Comparison of ENCODE assay signal across 8 cellular contexts in genomic region chr13:31431722-31432137, GRCh38.
DNase-seq lines count a peak whose midpoint lies in the region; ATAC-seq and TF ChIP-seq lines count a peak whose summit lies in the region.

No MANE protein-coding gene starts in this region.

- H3K9me3 ChIP-seq in upper lobe of right lung (no peaks in the 10 kb centered on the region), sigmoid colon (no peaks in the 10 kb centered on the region)

- TF ChIP-seq CTCF in epithelial cell of esophagus (IDR thresholded peaks at IDR 0.05; ENCODE audit: insufficient read depth, low read depth, low read length, missing control alignments), result peak; percentile 79
- peak; percentile 90 for TF ChIP-seq CTCF in natural killer cell (IDR thresholded peaks at IDR 0.05)
- TF ChIP-seq CTCF in upper lobe of right lung (IDR thresholded peaks at IDR 0.05), result peak; percentile 89
- peak in 1 of 4 experiments; percentile 71 for TF ChIP-seq CTCF in sigmoid colon (IDR thresholded peaks at IDR 0.05)

- H3K27me3 ChIP-seq in upper lobe of right lung (no peaks in the 10 kb centered on the region), sigmoid colon (no peaks in the 10 kb centered on the region)

- no peak for TF ChIP-seq POLR2A in sigmoid colon (IDR thresholded peaks at IDR 0.05)

- intact Hi-C loops in natural killer cell (cut with micrococcal nuclease), result loop anchor here (1.0 kb wide), 1 partner anchor 311 kb away; no protein-coding TSS in a partner anchor
- intact Hi-C loops in upper lobe of right lung (cut with DNase I), result loop anchor here (10.0 kb wide), 1 partner anchor 303 kb away; the partner anchor contains the start of gene RXFP2
- intact Hi-C loops in sigmoid colon (cut with DNase I), result loop anchor here (5.0 kb wide), 1 partner anchor 311 kb away; no protein-coding TSS in a partner anchor

- ATAC-seq in GM21390 (IDR thresholded peaks at IDR 0.05; ENCODE audit: unreplicated experiment) (peak; percentile 70), natural killer cell (peak; percentile 87 to 99 (median 93)), upper lobe of right lung (peak; percentile 87)

- 27 to 33% methylated on average over 4 of the region's 4 CpGs for WGBS in sigmoid colon, 2 donors

- H3K9me3 Mint-ChIP-seq in natural killer cell, result no peaks in the 10 kb centered on the region

- H3K27ac ChIP-seq in upper lobe of right lung (no peak overlapping the region), sigmoid colon (no peak overlapping the region)

- H3K27me3 Mint-ChIP-seq in natural killer cell (ENCODE audit: low read depth in 2 of 2), result peaks cover 4 to 7% of the 10 kb centered on the region in 2 donors

- DNase-seq in COLO829 (ENCODE audit: low spot score), result peak; percentile 28
- DNase-seq in NCI-H1048 (lab: John Stamatoyannopoulos, UW), result peak; percentile 3
- peak; percentile 65 to 68 for DNase-seq in activated CD4-positive, alpha-beta T cell treated with anti-CD3 and anti-CD28 coated beads, Interleukin-2, amount 50 U/mL, for 48 hours
- DNase-seq in epithelial cell of esophagus (ENCODE audit: low read depth), result peak; percentile 53
- DNase-seq in natural killer cell, result peak; percentile 47
- no peak for DNase-seq in upper lobe of right lung
- no peak for DNase-seq in sigmoid colon

- no peak overlapping the region for H3K27ac Mint-ChIP-seq in natural killer cell

- peaks cover 0 to 7% of the 10 kb centered on the region in 2 donors for H3K4me1 Mint-ChIP-seq in natural killer cell

- no peaks in the 10 kb centered on the region for H3K36me3 Mint-ChIP-seq in natural killer cell

- no peak for TF ChIP-seq EP300 in sigmoid colon (IDR thresholded peaks at IDR 0.05)

- no peaks in the 10 kb centered on the region for H3K36me3 ChIP-seq in upper lobe of right lung
- no peaks in the 10 kb centered on the region for H3K36me3 ChIP-seq in sigmoid colon

- no peaks in the 10 kb centered on the region for H3K4me1 ChIP-seq in upper lobe of right lung
- H3K4me1 ChIP-seq in sigmoid colon, result no peaks in the 10 kb centered on the region

- H3K4me3 ChIP-seq in epithelial cell of esophagus (ENCODE audit: low read length) (no peak overlapping the region), upper lobe of right lung (no peak overlapping the region), sigmoid colon (no peak overlapping the region)

- no peak overlapping the region for H3K4me3 Mint-ChIP-seq in natural killer cell

Comparison
In these comparisons a context has a peak if more than half of its experiments do, and no peak if none do; other contexts are left out.
1. DNase-seq: peak in COLO829 (single experiment), NCI-H1048 (single experiment), activated CD4-positive, alpha-beta T cell treated with anti-CD3 and anti-CD28 coated beads, Interleukin-2, amount 50 U/mL, for 48 hours (2 of 2), epithelial cell of esophagus (single experiment) and natural killer cell (single experiment); none in upper lobe of right lung (single experiment) and sigmoid colon (single experiment).
2. Peak in every context shown above with its lines, with median percentiles within 50 percentile points of each other: ATAC-seq.